In genomic region chr20:34528921-34529297, GRCh38 we compare ENCODE assay signal across 12 cellular contexts. TPM values are rescaled to one million over a fixed set of nuclear protein-coding genes. Genes with fewer than 3 reads are reported as not detected.
A peak's percentile ranks its signal among the peaks of the same experiment; 100 is the strongest.
DNase-seq lines count a peak whose midpoint lies in the region; FAIRE-seq and TF ChIP-seq lines count a peak whose summit lies in the region.
"Had no signal": no experiment of that assay in that cellular context is flagged by ENCODE, and none has a peak within 500 bp of the region (broad histone marks: within the 10 kb centered on the region; RNA-seq: fewer than 3 reads in every experiment).

No MANE protein-coding gene starts in this region.

- H3K9me3 ChIP-seq in stomach = no peaks in the 10 kb centered on the region

- peaks cover 35 to 74% (median 72%) of the 10 kb centered on the region in 4 donors for H3K36me3 ChIP-seq in stomach

- 25 to 54% (median 46%) methylated on average over 5 of the region's 5 CpGs for WGBS in stomach, 5 donors

- TF ChIP-seq POLR2A in stomach (IDR thresholded peaks at IDR 0.05) = no peak

- H3K27me3 ChIP-seq in layer of hippocampus (ENCODE audit: control insufficient read depth, insufficient read depth, low read length) = no peaks in the 10 kb centered on the region
- no peaks in the 10 kb centered on the region for H3K27me3 ChIP-seq in stomach

- peak overlapping the region; percentile 1; the same call in 1 of the 2 replicates for H3K27ac ChIP-seq in RWPE1
- H3K27ac ChIP-seq in layer of hippocampus (ENCODE audit: low read depth, low read length) = peak overlapping the region; percentile 82
- H3K27ac ChIP-seq in stomach = peak overlapping the region in 2 of 5 donors; percentile 9 to 11

- DNase-seq in RWPE1 (ENCODE audit: low spot score) = no peak
- peak; percentile 72 for DNase-seq in dermis microvascular lymphatic vessel endothelial cell (ENCODE audit: low read depth in 2 of 2)
- DNase-seq in stomach = peak; percentile 81
- no peak for DNase-seq in D721Med (ENCODE audit: insufficient read length, low spot score)
- no peak for DNase-seq in activated naive CD4-positive, alpha-beta T cell treated with Interleukin-2 at 50 U/mL for 16 hours
- DNase-seq in activated gamma-delta T cell (lab: John Stamatoyannopoulos, UW) = no peak
- no peak for DNase-seq in NCI-H510A treated with DMSO at 0.1 percent for 48 hours (lab: John Stamatoyannopoulos, UW)
- DNase-seq: activated CD4-positive, alpha-beta T cell treated with anti-CD3 and anti-CD28 coated beads, Interleukin-2, amount 50 U/mL, for 48 hours; CD8-positive, alpha-beta T cell; mesendoderm; stimulated activated naive CD8-positive, alpha-beta T cell treated with anti-CD3 and anti-CD28 coated beads, Interleukin-15, Interleukin-2, amounts not matched to agents 100 U/mL and 50 U/mL, for 24 hours had no signal

- POLR2A ChIA-PET in RWPE1 (lab: Yijun Ruan, JAX; ENCODE audit: low non-redundant PET) = no interaction called here

- no peak overlapping the region for H3K4me3 ChIP-seq in stomach

- intact Hi-C loops in stomach (cut with DNase I; ENCODE audit: low total_unique reads) = no loop called here

- CTCF ChIA-PET in RWPE1 (lab: Yijun Ruan, JAX) = interaction anchor here (0.6 kb wide), 1 partner anchor 87 kb away, joined by 6 read pairs; no protein-coding TSS in a partner anchor

- FAIRE-seq in D721Med (lab: Jason Lieb, UNC) = no peak

- H3K4me1 ChIP-seq in stomach = peaks cover 38 to 87% (median 61%) of the 10 kb centered on the region in 4 donors

- no peak for TF ChIP-seq EP300 in stomach (IDR thresholded peaks at IDR 0.05)

- TF ChIP-seq CTCF in RWPE1 (conservative IDR thresholded peaks at IDR 0.05; ENCODE audit: low read depth) = no peak
- TF ChIP-seq CTCF in stomach (IDR thresholded peaks at IDR 0.05) = no peak
- TF ChIP-seq CTCF in D721Med (IDR thresholded peaks at IDR 0.05; ENCODE audit: insufficient read depth, missing control alignments) = no peak

RNA-seq across cellular contexts. Expression of gene DYNLRB1, which starts 12.7 kb away (rescaled TPM):
- total RNA-seq in dermis microvascular lymphatic vessel endothelial cell = 51.5 and 58.9 TPM in 2 replicates
- total RNA-seq in stomach = 100 to 1,000 TPM in 2 of 5 donors, 10 to 100 TPM in 3; 17.3 to 171 (median 98.0) TPM
- 100 to 1,000 TPM; 208 to 224 (median 220) TPM for polyA plus RNA-seq in stomach

RNA-seq across cellular contexts. Expression of gene MAP1LC3A, which starts 29.6 kb away (rescaled TPM):
- total RNA-seq in dermis microvascular lymphatic vessel endothelial cell (16.6 and 40.2 TPM in 2 replicates), stomach (10 to 100 TPM; 11.7 to 85.7 (median 29.7) TPM)
- polyA plus RNA-seq in stomach = 10 to 100 TPM; 63.2 to 98.4 (median 68.7) TPM

Comparison
In these comparisons a context has a peak if more than half of its experiments do, and no peak if none do; other contexts are left out.
1. DNase-seq: peak in dermis microvascular lymphatic vessel endothelial cell (2 of 2) and stomach (single experiment); none in RWPE1 (single experiment), D721Med (single experiment), activated naive CD4-positive, alpha-beta T cell treated with Interleukin-2 at 50 U/mL for 16 hours (single experiment), activated gamma-delta T cell (single experiment) and NCI-H510A treated with DMSO at 0.1 percent for 48 hours (single experiment).